10 cellular contexts compared by ENCODE assay signal in genomic region chr20:21074605-21075336, GRCh38. TPM values are rescaled to one million over a fixed set of nuclear protein-coding genes. Genes with fewer than 3 reads are reported as not detected.
DNase-seq lines count a peak whose midpoint lies in the region; ATAC-seq and TF ChIP-seq lines count a peak whose summit lies in the region.
"Had no signal": no experiment of that assay in that cellular context is flagged by ENCODE, and none has a peak within 500 bp of the region (broad histone marks: within the 10 kb centered on the region; RNA-seq: fewer than 3 reads in every experiment).

No MANE protein-coding gene starts in this region.

- ATAC-seq in GM19328 (IDR thresholded peaks at IDR 0.05; ENCODE audit: unreplicated experiment) (peak; percentile 80), HG02970 (IDR thresholded peaks at IDR 0.05; ENCODE audit: low FRiP score, unreplicated experiment) (peak; percentile 87), left lobe of liver (no peak), SK-N-SH treated with all-trans-retinoic acid at 6 μM for 48 hours (no peak)
- ATAC-seq: activated CD4-positive, CD25-positive, alpha-beta regulatory T cell treated with anti-CD3 and anti-CD28 coated beads, Interleukin-2, amount 50 U/mL, for 24 hours had no signal

- in situ Hi-C loops in Caki2 (cut with HindIII; ENCODE audit: low pct_unique_long_range_greater_than_20kb, low sequenced_read_pairs): no loop called here

- DNase-seq in Caki2 (ENCODE audit: low read depth): peak; percentile 67
- DNase-seq in NCI-H226: peak; percentile 60
- DNase-seq in left lobe of liver (ENCODE audit: low spot score): no peak
- no peak for DNase-seq in dermis blood vessel endothelial cell
- no peak for DNase-seq in SW 1271 (lab: John Stamatoyannopoulos, UW)
- DNase-seq: mesendoderm had no signal

TF ChIP-seq in SK-N-SH treated with all-trans-retinoic acid at 6 μM for 48 hours, 23 proteins besides CTCF, POLR2A, EP300 and RAD21:
- TF ChIP-seq CSRNP3 (CRISPR knock-in tag; IDR thresholded peaks at IDR 0.05) (no peak), ARNTL (CRISPR knock-in tag; IDR thresholded peaks at IDR 0.05; ENCODE audit: borderline replicate concordance, low read depth) (no peak), ZC3H10 (CRISPR knock-in tag; IDR thresholded peaks at IDR 0.05) (no peak), POU6F1 (CRISPR knock-in tag; IDR thresholded peaks at IDR 0.05; ENCODE audit: borderline replicate concordance, low read depth) (no peak), TSHZ2 (CRISPR knock-in tag; IDR thresholded peaks at IDR 0.05) (no peak), GLIS3 (CRISPR knock-in tag; IDR thresholded peaks at IDR 0.05) (no peak), TCF4 (CRISPR knock-in tag; IDR thresholded peaks at IDR 0.05; ENCODE audit: borderline replicate concordance) (no peak)

RNA-seq across cellular contexts. Expression of gene LINC00237, which starts 31.4 kb away (rescaled TPM):
- not detected in 2 replicates for total RNA-seq in Caki2 (2014; rRNA removed; shearing (Covaris generic); ENCODE audit: low replicate concordance)
- not detected for total RNA-seq in left lobe of liver
- total RNA-seq in dermis blood vessel endothelial cell: not detected in 2 replicates

RNA-seq across cellular contexts. Expression of gene KIZ, which starts 51.1 kb away (rescaled TPM):
- 8.4 and 8.7 TPM in 2 replicates for total RNA-seq in Caki2 (2014; rRNA removed; shearing (Covaris generic); ENCODE audit: low replicate concordance)
- total RNA-seq in left lobe of liver (6.8 TPM), dermis blood vessel endothelial cell (5.7 and 7.5 TPM in 2 replicates)

Comparison
In these comparisons a context has a peak if more than half of its experiments do, and no peak if none do; other contexts are left out.
1. DNase-seq: peak in Caki2 (single experiment) and NCI-H226 (single experiment); none in left lobe of liver (single experiment), dermis blood vessel endothelial cell (single experiment) and SW 1271 (0 of 2).
2. ATAC-seq: peak in GM19328 (single experiment) and HG02970 (single experiment); none in left lobe of liver (single experiment) and SK-N-SH treated with all-trans-retinoic acid at 6 μM for 48 hours (single experiment).